1 cellular context compared by ENCODE assay signal in the genomic region with DNA sequence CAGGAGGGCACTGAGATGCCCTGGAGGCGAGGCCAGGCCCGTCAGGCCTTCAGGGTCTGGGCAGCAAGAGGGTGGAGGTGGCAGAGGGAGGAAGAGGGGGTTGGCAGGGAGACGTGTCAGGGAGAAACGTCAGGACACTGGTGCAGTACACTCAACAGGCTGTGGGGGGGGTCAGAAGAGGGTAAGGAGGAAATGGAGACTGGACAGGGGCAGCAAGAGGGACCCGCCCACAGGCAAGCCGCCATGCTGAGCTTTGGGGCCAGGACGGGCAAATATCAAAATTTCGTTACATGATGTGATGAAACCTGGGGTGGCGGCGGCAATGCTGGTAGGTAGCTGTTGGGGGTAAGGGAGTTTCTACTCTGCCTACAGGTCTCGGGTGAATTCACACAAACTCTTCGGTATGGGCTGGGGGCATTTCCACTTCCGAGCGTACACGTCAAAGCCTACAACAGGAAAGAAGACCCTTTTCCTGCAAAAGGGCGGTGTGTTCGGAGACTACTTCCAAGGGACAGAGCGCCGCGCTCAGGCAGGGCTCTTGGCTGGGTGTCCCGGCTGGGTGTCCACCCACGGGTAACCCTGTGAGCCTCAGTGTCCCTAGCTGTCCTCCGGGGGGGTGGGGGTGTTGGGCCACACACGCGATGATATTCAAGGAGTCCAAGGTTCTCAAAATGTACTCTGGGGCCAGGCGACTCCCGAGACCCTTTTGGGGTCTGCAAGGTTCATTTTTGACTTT.
TF ChIP-seq lines count a peak whose summit lies in the region.

No MANE protein-coding gene starts in this region.

TF ChIP-seq in HEK293, 187 proteins besides CTCF, POLR2A, EP300 and RAD21 (continued from another document):
- TF ChIP-seq, protein P1, sequence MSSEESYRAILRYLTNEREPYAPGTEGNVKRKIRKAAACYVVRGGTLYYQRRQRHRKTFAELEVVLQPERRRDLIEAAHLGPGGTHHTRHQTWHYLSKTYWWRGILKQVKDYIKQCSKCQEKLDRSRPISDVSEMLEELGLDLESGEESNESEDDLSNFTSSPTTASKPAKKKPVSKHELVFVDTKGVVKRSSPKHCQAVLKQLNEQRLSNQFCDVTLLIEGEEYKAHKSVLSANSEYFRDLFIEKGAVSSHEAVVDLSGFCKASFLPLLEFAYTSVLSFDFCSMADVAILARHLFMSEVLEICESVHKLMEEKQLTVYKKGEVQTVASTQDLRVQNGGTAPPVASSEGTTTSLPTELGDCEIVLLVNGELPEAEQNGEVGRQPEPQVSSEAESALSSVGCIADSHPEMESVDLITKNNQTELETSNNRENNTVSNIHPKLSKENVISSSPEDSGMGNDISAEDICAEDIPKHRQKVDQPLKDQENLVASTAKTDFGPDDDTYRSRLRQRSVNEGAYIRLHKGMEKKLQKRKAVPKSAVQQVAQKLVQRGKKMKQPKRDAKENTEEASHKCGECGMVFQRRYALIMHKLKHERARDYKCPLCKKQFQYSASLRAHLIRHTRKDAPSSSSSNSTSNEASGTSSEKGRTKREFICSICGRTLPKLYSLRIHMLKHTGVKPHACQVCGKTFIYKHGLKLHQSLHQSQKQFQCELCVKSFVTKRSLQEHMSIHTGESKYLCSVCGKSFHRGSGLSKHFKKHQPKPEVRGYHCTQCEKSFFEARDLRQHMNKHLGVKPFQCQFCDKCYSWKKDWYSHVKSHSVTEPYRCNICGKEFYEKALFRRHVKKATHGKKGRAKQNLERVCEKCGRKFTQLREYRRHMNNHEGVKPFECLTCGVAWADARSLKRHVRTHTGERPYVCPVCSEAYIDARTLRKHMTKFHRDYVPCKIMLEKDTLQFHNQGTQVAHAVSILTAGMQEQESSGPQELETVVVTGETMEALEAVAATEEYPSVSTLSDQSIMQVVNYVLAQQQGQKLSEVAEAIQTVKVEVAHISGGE (tag by site-specific recombination; conservative IDR thresholded peaks at IDR 0.05; ENCODE audit: low read depth) = no peak
- TF ChIP-seq ZNF791 (tag by site-specific recombination; IDR thresholded peaks at IDR 0.05) (no peak), EGR2 (tag by site-specific recombination; IDR thresholded peaks at IDR 0.05; ENCODE audit: low read depth) (no peak), ZNF530 (tag by site-specific recombination; IDR thresholded peaks at IDR 0.05; ENCODE audit: low read depth) (no peak)
